In genomic region chr10:11789956-11790355, GRCh38 we compare ENCODE assay signal across 7 cellular contexts.
"Had no signal": no experiment of that assay in that cellular context is flagged by ENCODE, and none has a peak within 500 bp of the region (broad histone marks: within the 10 kb centered on the region; RNA-seq: fewer than 3 reads in every experiment).

No MANE protein-coding gene starts in this region.

- H3K4me3 ChIP-seq: HAP-1, K562 had no signal

- H3K27ac Mint-ChIP-seq: HFFc6 had no signal

- H3K9me3 Mint-ChIP-seq: HFFc6 had no signal

- ATAC-seq: HCT116, K562 had no signal

- H3K4me3 Mint-ChIP-seq: HFFc6 had no signal

- DNase-seq: GOT3, H7, HFFc6, IMR-90 had no signal

- H3K4me1 ChIP-seq: HAP-1 had no signal

- H3K36me3 ChIP-seq: HAP-1 had no signal

- H3K9me3 ChIP-seq: HAP-1 had no signal
